ENCODE assay signal across 30 cellular contexts in genomic region chr7:35390146-35390545, GRCh38.
"Had no signal": no experiment of that assay in that cellular context is flagged by ENCODE, and none has a peak within 500 bp of the region (broad histone marks: within the 10 kb centered on the region; RNA-seq: fewer than 3 reads in every experiment).

No MANE protein-coding gene starts in this region.

- H3K27ac ChIP-seq: left ventricle myocardium inferior, pancreas, prostate gland, skin epidermis, suprapubic skin, thoracic aorta, tibial artery, uterus had no signal

- H3K27me3 ChIP-seq: pancreas, tibial artery, uterus had no signal

- DNase-seq: hippocampal formation; immature natural killer cell; kidney; left colon; left ventricle myocardium inferior; midbrain; mucosa of descending colon; naive thymus-derived CD4-positive, alpha-beta T cell; nucleus accumbens; pancreas; posterior cingulate gyrus; retina; right cardiac atrium; stimulated activated CD4-positive, alpha-beta T cell treated with anti-CD3 and anti-CD28 coated beads, Interleukin-12 subunit alpha, Interleukin-12 subunit beta, amount 100 ng/mL, for 4 hours; stimulated activated CD4-positive, alpha-beta T cell treated with anti-CD3 and anti-CD28 coated beads, Interleukin-15, amount 100 ng/mL, for 24 hours; stimulated activated CD4-positive, alpha-beta T cell treated with anti-CD3 and anti-CD28 coated beads, Interleukin-2, amount 100 ng/mL, for 24 hours; stimulated activated CD4-positive, alpha-beta T cell treated with anti-CD3 and anti-CD28 coated beads, Interleukin-4, amount 100 ng/mL, for 1 hour; stimulated activated naive B cell treated with anti-CD40 and anti-IgM and Interleukin-4, amounts not matched to agents 10 μg/mL and 1 μg/mL and 100 μg/mL, for 72 hours; tibial artery; trophoblast cell; uterus had no signal

- H3K9me3 ChIP-seq: left ventricle myocardium inferior, mucosa of descending colon, pancreas, prostate gland, suprapubic skin, thoracic aorta, tibial artery, uterus had no signal

- H3K4me1 Mint-ChIP-seq: immature natural killer cell; naive thymus-derived CD4-positive, alpha-beta T cell; neural crest cell; stimulated activated naive B cell treated with anti-CD40 and anti-IgM and Interleukin-4, amounts not matched to agents 10 μg/mL and 1 μg/mL and 100 μg/mL, for 72 hours had no signal

- H3K36me3 ChIP-seq: left ventricle myocardium inferior, pancreas, prostate gland, suprapubic skin, thoracic aorta, tibial artery, uterus had no signal

- H3K9me3 Mint-ChIP-seq: immature natural killer cell; naive thymus-derived CD4-positive, alpha-beta T cell; natural killer cell treated with Interleukin-12 subunit alpha and Interleukin-12 subunit beta and Interleukin-15 and Interleukin-18, amount 100 ng/mL, for 72 hours; neural crest cell; stimulated activated naive B cell treated with anti-CD40 and anti-IgM and Interleukin-4, amounts not matched to agents 10 μg/mL and 1 μg/mL and 100 μg/mL, for 72 hours; stimulated activated naive CD8-positive, alpha-beta T cell treated with anti-CD3 and anti-CD28 coated beads, Interleukin-15, Interleukin-2, amounts not matched to agents 100 ng/mL and 50 ng/mL, for 24 hours had no signal

- H3K4me3 ChIP-seq: left ventricle myocardium inferior, lung, mucosa of descending colon, pancreas, prostate gland, skin epidermis, suprapubic skin, thoracic aorta, tibial artery, uterus had no signal

- ATAC-seq: left colon; mucosa of descending colon; naive thymus-derived CD4-positive, alpha-beta T cell; natural killer cell treated with Interleukin-12 subunit alpha and Interleukin-12 subunit beta and Interleukin-15 and Interleukin-18, amount 100 ng/mL, for 72 hours; pancreas; right cardiac atrium; sciatic nerve; stimulated activated naive B cell treated with anti-CD40 and anti-IgM and Interleukin-4, amounts not matched to agents 10 μg/mL and 1 μg/mL and 100 μg/mL, for 72 hours had no signal

- H3K4me1 ChIP-seq: pancreas, prostate gland, suprapubic skin, tibial artery, uterus had no signal

- H3K27ac Mint-ChIP-seq: immature natural killer cell; naive thymus-derived CD4-positive, alpha-beta T cell; natural killer cell treated with Interleukin-12 subunit alpha and Interleukin-12 subunit beta and Interleukin-15 and Interleukin-18, amount 100 ng/mL, for 72 hours; stimulated activated naive B cell treated with anti-CD40 and anti-IgM and Interleukin-4, amounts not matched to agents 10 μg/mL and 1 μg/mL and 100 μg/mL, for 72 hours; stimulated activated naive CD8-positive, alpha-beta T cell treated with anti-CD3 and anti-CD28 coated beads, Interleukin-15, Interleukin-2, amounts not matched to agents 100 ng/mL and 50 ng/mL, for 24 hours had no signal

- H3K4me3 Mint-ChIP-seq: immature natural killer cell; naive thymus-derived CD4-positive, alpha-beta T cell; natural killer cell treated with Interleukin-12 subunit alpha and Interleukin-12 subunit beta and Interleukin-15 and Interleukin-18, amount 100 ng/mL, for 72 hours; neural crest cell; stimulated activated naive B cell treated with anti-CD40 and anti-IgM and Interleukin-4, amounts not matched to agents 10 μg/mL and 1 μg/mL and 100 μg/mL, for 72 hours; stimulated activated naive CD8-positive, alpha-beta T cell treated with anti-CD3 and anti-CD28 coated beads, Interleukin-15, Interleukin-2, amounts not matched to agents 100 ng/mL and 50 ng/mL, for 24 hours had no signal

- H3K36me3 Mint-ChIP-seq: immature natural killer cell; naive thymus-derived CD4-positive, alpha-beta T cell; natural killer cell treated with Interleukin-12 subunit alpha and Interleukin-12 subunit beta and Interleukin-15 and Interleukin-18, amount 100 ng/mL, for 72 hours; stimulated activated naive B cell treated with anti-CD40 and anti-IgM and Interleukin-4, amounts not matched to agents 10 μg/mL and 1 μg/mL and 100 μg/mL, for 72 hours had no signal
